Comparison of ENCODE assay signal across 11 cellular contexts in genomic region chr4:53695540-53696463, GRCh38.
DNase-seq lines count a peak whose midpoint lies in the region; ATAC-seq and TF ChIP-seq lines count a peak whose summit lies in the region.
"Had no signal": no experiment of that assay in that cellular context is flagged by ENCODE, and none has a peak within 500 bp of the region (broad histone marks: within the 10 kb centered on the region; RNA-seq: fewer than 3 reads in every experiment).

No MANE protein-coding gene starts in this region.

- POLR2A ChIA-PET in HEK293 (lab: Yijun Ruan, JAX) (no interaction called here), A673 (lab: Charles Lee; ENCODE audit: low non-redundant PET) (no interaction called here)

- H3K9me3 ChIP-seq in HEK293 (ENCODE audit: control insufficient read depth, insufficient read depth, low read depth, low read length) (no peaks in the 10 kb centered on the region), mucosa of descending colon (no peaks in the 10 kb centered on the region), A673 (ENCODE audit: low read depth, low read length, poor library complexity, severe bottlenecking) (no peaks in the 10 kb centered on the region)

- BruUV-seq in A673 (replicated peaks; lab: Mats Ljungman, UMichigan) = no TSS peak

- H3K27me3 ChIP-seq in A673 (replicated peaks; ENCODE audit: insufficient read depth, low read depth, low read length, poor library complexity) (no peaks in the 10 kb centered on the region), mesendoderm (ENCODE audit: insufficient read depth, low read length, poor library complexity) (no peaks in the 10 kb centered on the region)

- H3K4me2 ChIP-seq in mesendoderm (ENCODE audit: low read length) = no peak overlapping the region

- no peak overlapping the region for H3K4ac ChIP-seq in mesendoderm (ENCODE audit: low read depth, low read length)

- TF ChIP-seq CTCF in HEK293 (tag by site-specific recombination; IDR thresholded peaks at IDR 0.05) (no peak), mucosa of descending colon (IDR thresholded peaks at IDR 0.05) (no peak), A673 (conservative IDR thresholded peaks at IDR 0.05; ENCODE audit: low read depth, low read length) (no peak)

- H2BK15ac ChIP-seq in mesendoderm (replicated peaks; ENCODE audit: low read depth) = no peak overlapping the region

- H2BK120ac ChIP-seq in mesendoderm (ENCODE audit: low read depth, low read length) = no peak overlapping the region

- CTCF ChIA-PET in HEK293 (lab: Yijun Ruan, JAX) (no interaction called here), A673 (lab: Charles Lee) (no interaction called here)

- H3K79me1 ChIP-seq in mesendoderm (ENCODE audit: low read length) = no peaks in the 10 kb centered on the region

- H3K4me3 ChIP-seq in HEK293 (ENCODE audit: low read depth, low read length) = no peak overlapping the region
- H3K4me3 ChIP-seq in mucosa of descending colon = no peak overlapping the region
- H3K4me3 ChIP-seq in A673 (ENCODE audit: low read depth, low read length, poor library complexity, severe bottlenecking) = no peak overlapping the region
- no peak overlapping the region for H3K4me3 ChIP-seq in mesendoderm (ENCODE audit: low read length)

- intact Hi-C loops in mucosa of descending colon (cut with DNase I, micrococcal nuclease) = no loop called here
- intact Hi-C loops in A673 (cut with micrococcal nuclease; ENCODE audit: unreplicated experiment) = no loop called here

- no peak overlapping the region for H4K8ac ChIP-seq in mesendoderm (ENCODE audit: low read depth, low read length)

- no peak overlapping the region for H2AK5ac ChIP-seq in mesendoderm (ENCODE audit: low read length)

- no peak overlapping the region for H3K18ac ChIP-seq in mesendoderm (ENCODE audit: low read length)

- H3K36me3 ChIP-seq in HEK293 (ENCODE audit: control insufficient read depth in 2 of 2, insufficient read depth in 1 of 2, low read length in 2 of 2) (no peaks in the 10 kb centered on the region), mucosa of descending colon (ENCODE audit: low read depth) (no peaks in the 10 kb centered on the region), A673 (ENCODE audit: insufficient read depth, low read length, poor library complexity, severe bottlenecking) (no peaks in the 10 kb centered on the region), mesendoderm (ENCODE audit: control insufficient read depth, insufficient read depth, low read length) (no peaks in the 10 kb centered on the region)

- H3K23ac ChIP-seq in mesendoderm (ENCODE audit: low read length) = no peak overlapping the region

- no peak for DNase-seq in mucosa of descending colon
- no peak for DNase-seq in NK-92 treated with Interleukin-12 subunit alpha and Interleukin-12 subunit beta, amount 100 ng/mL, for 24 hours (lab: John Stamatoyannopoulos, UW)
- DNase-seq in NCI-H2081 (lab: John Stamatoyannopoulos, UW) = no peak
- DNase-seq in A673 (ENCODE audit: low spot score) = no peak
- DNase-seq in mesendoderm = no peak
- DNase-seq: activated naive CD8-positive, alpha-beta T cell treated with anti-CD3 and anti-CD28 coated beads, Interleukin-2, amount 10 ng/mL, durations not matched to agents 7 days and 5 days; hippocampal formation; T-cell had no signal

- H3K56ac ChIP-seq in mesendoderm (ENCODE audit: low read length) = no peak overlapping the region

- no peak overlapping the region for H4K5ac ChIP-seq in mesendoderm (ENCODE audit: low read length)

- no peak overlapping the region for H3K9ac ChIP-seq in mesendoderm (ENCODE audit: low read length)

- no peak overlapping the region for H3K27ac ChIP-seq in HEK293 (ENCODE audit: extremely low read depth, low read depth, low read length)
- H3K27ac ChIP-seq in A673 (ENCODE audit: low read depth, low read length, poor library complexity, severe bottlenecking) = no peak overlapping the region
- H3K27ac ChIP-seq in mesendoderm (ENCODE audit: low read depth, low read length) = no peak overlapping the region

- whole genome bisulfite sequencing in mesendoderm (ENCODE audit: extremely low coverage, insufficient coverage, low lambda C conversion rate) = no CpG with 5 or more reads among the region's 7 CpGs

- H3K4me1 ChIP-seq in HEK293 (ENCODE audit: control insufficient read depth, insufficient read depth, low read length) (0 out of 2 replicates have a peak, but pooled peaks cover 2% of the 10 kb centered on the region), mucosa of descending colon (ENCODE audit: low read depth) (no peaks in the 10 kb centered on the region), A673 (ENCODE audit: insufficient read depth, low read length, poor library complexity, severe bottlenecking) (no peaks in the 10 kb centered on the region), mesendoderm (ENCODE audit: control insufficient read depth, low read depth, low read length) (no peaks in the 10 kb centered on the region)

- H2BK5ac ChIP-seq in mesendoderm (ENCODE audit: low read length) = no peak overlapping the region

- no peaks in the 10 kb centered on the region for H3K79me2 ChIP-seq in mesendoderm (ENCODE audit: control insufficient read depth, insufficient read depth, low read length)

- peak; percentile 58 for ATAC-seq in GM19035 (IDR thresholded peaks at IDR 0.05; ENCODE audit: unreplicated experiment)
- peak; percentile 58 for ATAC-seq in HG03558 (IDR thresholded peaks at IDR 0.05; ENCODE audit: extremely low read depth, unreplicated experiment)
- ATAC-seq in mucosa of descending colon = peak; percentile 54
- ATAC-seq: T-cell had no signal

TF ChIP-seq in HEK293, 187 proteins besides CTCF, POLR2A, EP300 and RAD21:
- TF ChIP-seq ZNF521 (tag by site-specific recombination; IDR thresholded peaks at IDR 0.05) (no peak), ZNF623 (tag by site-specific recombination; IDR thresholded peaks at IDR 0.05) (no peak)
- TF ChIP-seq, protein P1, sequence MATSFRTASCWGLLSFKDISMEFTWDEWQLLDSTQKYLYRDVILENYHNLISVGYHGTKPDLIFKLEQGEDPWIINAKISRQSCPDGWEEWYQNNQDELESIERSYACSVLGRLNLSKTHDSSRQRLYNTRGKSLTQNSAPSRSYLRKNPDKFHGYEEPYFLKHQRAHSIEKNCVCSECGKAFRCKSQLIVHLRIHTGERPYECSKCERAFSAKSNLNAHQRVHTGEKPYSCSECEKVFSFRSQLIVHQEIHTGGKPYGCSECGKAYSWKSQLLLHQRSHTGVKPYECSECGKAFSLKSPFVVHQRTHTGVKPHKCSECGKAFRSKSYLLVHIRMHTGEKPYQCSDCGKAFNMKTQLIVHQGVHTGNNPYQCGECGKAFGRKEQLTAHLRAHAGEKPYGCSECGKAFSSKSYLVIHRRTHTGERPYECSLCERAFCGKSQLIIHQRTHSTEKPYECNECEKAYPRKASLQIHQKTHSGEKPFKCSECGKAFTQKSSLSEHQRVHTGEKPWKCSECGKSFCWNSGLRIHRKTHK (tag by site-specific recombination; IDR thresholded peaks at IDR 0.05) = peak; percentile 62
- TF ChIP-seq, protein P2, sequence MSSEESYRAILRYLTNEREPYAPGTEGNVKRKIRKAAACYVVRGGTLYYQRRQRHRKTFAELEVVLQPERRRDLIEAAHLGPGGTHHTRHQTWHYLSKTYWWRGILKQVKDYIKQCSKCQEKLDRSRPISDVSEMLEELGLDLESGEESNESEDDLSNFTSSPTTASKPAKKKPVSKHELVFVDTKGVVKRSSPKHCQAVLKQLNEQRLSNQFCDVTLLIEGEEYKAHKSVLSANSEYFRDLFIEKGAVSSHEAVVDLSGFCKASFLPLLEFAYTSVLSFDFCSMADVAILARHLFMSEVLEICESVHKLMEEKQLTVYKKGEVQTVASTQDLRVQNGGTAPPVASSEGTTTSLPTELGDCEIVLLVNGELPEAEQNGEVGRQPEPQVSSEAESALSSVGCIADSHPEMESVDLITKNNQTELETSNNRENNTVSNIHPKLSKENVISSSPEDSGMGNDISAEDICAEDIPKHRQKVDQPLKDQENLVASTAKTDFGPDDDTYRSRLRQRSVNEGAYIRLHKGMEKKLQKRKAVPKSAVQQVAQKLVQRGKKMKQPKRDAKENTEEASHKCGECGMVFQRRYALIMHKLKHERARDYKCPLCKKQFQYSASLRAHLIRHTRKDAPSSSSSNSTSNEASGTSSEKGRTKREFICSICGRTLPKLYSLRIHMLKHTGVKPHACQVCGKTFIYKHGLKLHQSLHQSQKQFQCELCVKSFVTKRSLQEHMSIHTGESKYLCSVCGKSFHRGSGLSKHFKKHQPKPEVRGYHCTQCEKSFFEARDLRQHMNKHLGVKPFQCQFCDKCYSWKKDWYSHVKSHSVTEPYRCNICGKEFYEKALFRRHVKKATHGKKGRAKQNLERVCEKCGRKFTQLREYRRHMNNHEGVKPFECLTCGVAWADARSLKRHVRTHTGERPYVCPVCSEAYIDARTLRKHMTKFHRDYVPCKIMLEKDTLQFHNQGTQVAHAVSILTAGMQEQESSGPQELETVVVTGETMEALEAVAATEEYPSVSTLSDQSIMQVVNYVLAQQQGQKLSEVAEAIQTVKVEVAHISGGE (tag by site-specific recombination; conservative IDR thresholded peaks at IDR 0.05; ENCODE audit: low read depth) = no peak
